ENCODE assay signal across 8 cellular contexts in genomic region chr1:242524571-242525359, GRCh38. TPM values are rescaled to one million over a fixed set of nuclear protein-coding genes. Genes with fewer than 3 reads are reported as not detected.
DNase-seq lines count a peak whose midpoint lies in the region; ATAC-seq and TF ChIP-seq lines count a peak whose summit lies in the region.

Gene PLD5, minus strand, starts transcription at chr1:242524697.

- TF ChIP-seq POLR2A in testis (IDR thresholded peaks at IDR 0.05), result no peak

- H3K4me1 ChIP-seq in BE2C (no peaks in the 10 kb centered on the region), adipocyte (ENCODE audit: control insufficient read depth, insufficient read depth, low read length) (peaks cover 9% of the 10 kb centered on the region), testis (peaks cover 9% of the 10 kb centered on the region)

- H3K27ac ChIP-seq in testis, result no peak within 1 kb of the TSS

- H3K27me3 ChIP-seq in BE2C (peaks cover 14% of the 10 kb centered on the region), adipocyte (replicated peaks; ENCODE audit: control insufficient read depth, insufficient read depth, low read length) (peaks cover 31% of the 10 kb centered on the region), testis (no peaks in the 10 kb centered on the region)

- TF ChIP-seq CTCF in BE2C (IDR thresholded peaks at IDR 0.05; ENCODE audit: low read depth, low read length) (no peak), testis (IDR thresholded peaks at IDR 0.05) (no peak)

- H3K9me3 ChIP-seq in BE2C, result no peaks in the 10 kb centered on the region
- no peaks in the 10 kb centered on the region for H3K9me3 ChIP-seq in adipocyte (ENCODE audit: control insufficient read depth, low read length)
- H3K9me3 ChIP-seq in testis, result no peaks in the 10 kb centered on the region

- ATAC-seq in GM21390 (IDR thresholded peaks at IDR 0.05; ENCODE audit: unreplicated experiment), result no peak

- H3K36me3 ChIP-seq in BE2C (no peaks in the 10 kb centered on the region), adipocyte (ENCODE audit: control insufficient read depth, insufficient read depth, low read length, severe bottlenecking) (no peaks in the 10 kb centered on the region), testis (ENCODE audit: low read depth, missing control alignments) (no peaks in the 10 kb centered on the region)

- 0% methylated on average over 15 to 54 of the region's 77 CpGs for whole genome bisulfite sequencing in testis, 2 donors

- DNase-seq in BE2C (peak; percentile 49), HT1080 (ENCODE audit: low read depth) (peak; percentile 46), adipocyte (ENCODE audit: low read depth) (no peak), iris pigment epithelial cell (ENCODE audit: low read depth) (peak; percentile 3), testis (peak; percentile 43), NCI-H2029 treated with DMSO at 0.1 percent for 48 hours (lab: John Stamatoyannopoulos, UW) (no peak), kidney glomerular epithelial cell (lab: John Stamatoyannopoulos, UW) (no peak)

- intact Hi-C loops in testis (cut with DNase I; ENCODE audit: low total_unique reads), result no loop called here

- H3K9ac ChIP-seq in adipocyte (ENCODE audit: low read length), result no peak within 1 kb of the TSS

- H3K4me3 ChIP-seq in BE2C (ENCODE audit: low read depth, low read length) (peak within 1 kb of the TSS; percentile 72), adipocyte (ENCODE audit: low read length) (peak within 1 kb of the TSS; percentile 69), testis (peak within 1 kb of the TSS; percentile 45 to 52)

RNA-seq across cellular contexts. Expression of gene PLD5, which starts in this region (rescaled TPM):
- polyA plus RNA-seq in BE2C (2012; ENCODE audit: insufficient read depth, insufficient read length, low read depth), result 22.2 TPM
- 0.33 and 1.2 TPM in 2 replicates for total RNA-seq in HT1080 (2014; rRNA removed; shearing (Covaris generic))
- polyA plus RNA-seq in HT1080 (2015; cell fraction: cytosol; rRNA removed), result 0.09 and 0.21 TPM in 2 replicates
- 0.11 TPM in 1 of 2 replicates, not detected in the other for polyA plus RNA-seq in HT1080 (2015; cell fraction: nucleus; rRNA removed)
- total RNA-seq in testis, result under 1 TPM; 0.63 to 0.81 TPM
- 1.7 TPM for polyA plus RNA-seq in testis (ENCODE audit: insufficient read depth, low read depth, low replicate concordance)

Comparison
In these comparisons a context has a peak if more than half of its experiments do, and no peak if none do; other contexts are left out.
1. DNase-seq: peak in BE2C (single experiment), HT1080 (single experiment), iris pigment epithelial cell (single experiment) and testis (single experiment); none in adipocyte (single experiment), NCI-H2029 treated with DMSO at 0.1 percent for 48 hours (single experiment) and kidney glomerular epithelial cell (single experiment).
2. Peak in every context shown above with its lines, with median percentiles within 50 percentile points of each other: H3K4me3 ChIP-seq.